21 cellular contexts compared by ENCODE assay signal in the genomic region with DNA sequence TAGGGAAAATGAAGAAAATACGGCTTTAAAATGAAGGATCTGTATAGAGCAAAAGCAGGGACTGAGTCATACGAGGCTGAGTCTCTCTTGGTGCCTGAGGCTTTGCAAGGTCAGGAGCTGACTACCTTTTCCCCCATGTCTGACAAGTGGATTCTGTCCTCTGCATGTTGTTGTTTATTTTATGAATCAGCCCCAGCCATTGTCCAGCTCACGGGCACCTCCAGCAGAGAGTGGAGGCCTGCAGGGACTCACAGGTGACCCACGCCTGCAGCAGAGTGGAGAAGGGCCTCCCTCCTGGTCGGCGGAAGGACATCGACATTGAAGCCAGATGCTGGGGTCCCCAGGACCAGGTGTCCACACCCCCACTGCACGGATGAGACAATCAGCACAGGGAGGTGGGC.
DNase-seq lines count a peak whose midpoint lies in the region; ATAC-seq, FAIRE-seq and TF ChIP-seq lines count a peak whose summit lies in the region.
"Had no signal": no experiment of that assay in that cellular context is flagged by ENCODE, and none has a peak within 500 bp of the region (broad histone marks: within the 10 kb centered on the region; RNA-seq: fewer than 3 reads in every experiment).

No MANE protein-coding gene starts in this region.

- no peak overlapping the region for H3K4me3 ChIP-seq in A549
- H3K4me3 ChIP-seq: left lung, mucosa of descending colon, psoas muscle, spleen had no signal

- H3K4me1 Mint-ChIP-seq in chondrocyte (ENCODE audit: low read depth) (peaks cover 70% of the 10 kb centered on the region), nephron progenitor cell (peaks cover 66% of the 10 kb centered on the region)

- H3K4me3 Mint-ChIP-seq in chondrocyte (ENCODE audit: unreplicated experiment) (no peak overlapping the region), nephron progenitor cell (no peak overlapping the region)
- H3K4me3 Mint-ChIP-seq: activated CD4-positive, alpha-beta T cell treated with anti-CD3 and anti-CD28 coated beads for 36 hours; neural crest cell had no signal

- TF ChIP-seq CTCF in A549 (IDR thresholded peaks at IDR 0.05) = no peak
- TF ChIP-seq CTCF in chondrocyte (IDR thresholded peaks at IDR 0.05) = no peak
- TF ChIP-seq CTCF in nephron progenitor cell (IDR thresholded peaks at IDR 0.05) = no peak

- H3K4me2 ChIP-seq in A549 = no peak overlapping the region

- H3K4me1 ChIP-seq in A549 = no peaks in the 10 kb centered on the region
- H3K4me1 ChIP-seq: left lung, psoas muscle had no signal

- H3K27ac Mint-ChIP-seq in chondrocyte (ENCODE audit: unreplicated experiment) = peak overlapping the region; percentile 41
- H3K27ac Mint-ChIP-seq in nephron progenitor cell = peak overlapping the region; percentile 66
- H3K27ac Mint-ChIP-seq: activated CD4-positive, alpha-beta T cell treated with anti-CD3 and anti-CD28 coated beads for 36 hours; activated naive CD4-positive, alpha-beta T cell treated with anti-CD3 and anti-CD28 coated beads, Interleukin-2, amount 50 U/mL, for 72 hours had no signal

- no peak for TF ChIP-seq EP300 in A549 (IDR thresholded peaks at IDR 0.05)

- no peaks in the 10 kb centered on the region for H3K9me3 Mint-ChIP-seq in chondrocyte (ENCODE audit: low read depth)
- no peaks in the 10 kb centered on the region for H3K9me3 Mint-ChIP-seq in nephron progenitor cell
- H3K9me3 Mint-ChIP-seq: activated naive CD4-positive, alpha-beta T cell treated with anti-CD3 and anti-CD28 coated beads, Interleukin-2, amount 50 U/mL, for 72 hours; neural crest cell had no signal

- no peak for TF ChIP-seq POLR2A in A549 (IDR thresholded peaks at IDR 0.05; ENCODE audit: low read length)

- H3K27ac ChIP-seq in A549 (no peak overlapping the region), substantia nigra (ENCODE audit: low read depth, low read length, poor library complexity, severe bottlenecking) (no peak overlapping the region)
- H3K27ac ChIP-seq: left lung, psoas muscle, spleen had no signal

- H3K36me3 Mint-ChIP-seq in chondrocyte (ENCODE audit: low read depth) = no peaks in the 10 kb centered on the region
- no peaks in the 10 kb centered on the region for H3K36me3 Mint-ChIP-seq in nephron progenitor cell (ENCODE audit: low read depth)
- H3K36me3 Mint-ChIP-seq: activated naive CD4-positive, alpha-beta T cell treated with anti-CD3 and anti-CD28 coated beads, Interleukin-2, amount 50 U/mL, for 72 hours had no signal

- DNase-seq in A549 (ENCODE audit: low read depth in 1 of 2, low spot score in 1 of 2) = peak in 1 of 2 experiments; percentile 11
- DNase-seq in HPDE6-E6E7 (ENCODE audit: extremely low spot score) = peak; percentile 7
- DNase-seq in chondrocyte (ENCODE audit: low spot score) = no peak
- no peak for DNase-seq in nephron progenitor cell
- DNase-seq in substantia nigra (lab: John Stamatoyannopoulos, UW) = no peak
- DNase-seq in activated CD4-positive, alpha-beta T cell treated with anti-CD3 and anti-CD28 coated beads for 1 hour = no peak
- DNase-seq: ACHN; activated CD4-positive, alpha-beta T cell treated with anti-CD3 and anti-CD28 coated beads for 36 hours; C1 segment of cervical spinal cord; effector CD8-positive, alpha-beta T cell; GDM1; KBM-7; left lung; mucosa of descending colon; NCI-H2029 treated with DMSO at 0.1 percent for 48 hours; psoas muscle; spleen had no signal

- ATAC-seq in A549 = 0 out of 6 replicates have a peak, but pooled peaks have one; percentile 33 to 35
- no peak for ATAC-seq in GM19035 (IDR thresholded peaks at IDR 0.05; ENCODE audit: unreplicated experiment)
- no peak for ATAC-seq in GM19324 (IDR thresholded peaks at IDR 0.05; ENCODE audit: low FRiP score, unreplicated experiment)
- ATAC-seq: activated CD4-positive, alpha-beta T cell treated with anti-CD3 and anti-CD28 coated beads for 36 hours; activated naive CD4-positive, alpha-beta T cell treated with anti-CD3 and anti-CD28 coated beads, Interleukin-2, amount 50 U/mL, for 72 hours; left lung; mucosa of descending colon; psoas muscle had no signal

- H3K9me3 ChIP-seq in A549 = no peaks in the 10 kb centered on the region; the same call in 2 of the 3 replicates
- H3K9me3 ChIP-seq: left lung, mucosa of descending colon, psoas muscle, spleen had no signal

- POLR2A ChIA-PET in A549 (lab: Yijun Ruan, JAX) = no interaction called here

- H3K27me3 Mint-ChIP-seq in chondrocyte (ENCODE audit: low read depth) (no peaks in the 10 kb centered on the region), nephron progenitor cell (ENCODE audit: low read depth, poor library complexity) (peaks cover 9% of the 10 kb centered on the region)

- CTCF ChIA-PET in A549 (lab: Yijun Ruan, JAX) = no interaction called here

- 43% methylated on average over 7 of the region's 8 CpGs for WGBS in A549 (ENCODE audit: missing lambda C conversion rate)

- no peak for FAIRE-seq in A549 (lab: Jason Lieb, UNC)

- no peak for TF ChIP-seq RAD21 in A549 (conservative IDR thresholded peaks at IDR 0.05 in 1 of 2, IDR thresholded peaks at IDR 0.05 in 1 of 2)

TF ChIP-seq in A549, 52 proteins besides CTCF, POLR2A, EP300 and RAD21:
- TF ChIP-seq, protein P1, sequence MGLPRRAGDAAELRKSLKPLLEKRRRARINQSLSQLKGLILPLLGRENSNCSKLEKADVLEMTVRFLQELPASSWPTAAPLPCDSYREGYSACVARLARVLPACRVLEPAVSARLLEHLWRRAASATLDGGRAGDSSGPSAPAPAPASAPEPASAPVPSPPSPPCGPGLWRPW (IDR thresholded peaks at IDR 0.05) = no peak
- no peak for TF ChIP-seq HOXB5 (CRISPR knock-in tag; IDR thresholded peaks at IDR 0.05)
- TF ChIP-seq CHD4 (IDR thresholded peaks at IDR 0.05; ENCODE audit: borderline replicate concordance) = no peak
- no peak for TF ChIP-seq ESRRA (IDR thresholded peaks at IDR 0.05; ENCODE audit: borderline replicate concordance, low read length)
- TF ChIP-seq RFX5 (IDR thresholded peaks at IDR 0.05) = no peak
- TF ChIP-seq FOSB (CRISPR knock-in tag; IDR thresholded peaks at IDR 0.05) = no peak
- no peak for TF ChIP-seq TFCP2L1 (CRISPR knock-in tag; IDR thresholded peaks at IDR 0.05)
- TF ChIP-seq, protein P2, sequence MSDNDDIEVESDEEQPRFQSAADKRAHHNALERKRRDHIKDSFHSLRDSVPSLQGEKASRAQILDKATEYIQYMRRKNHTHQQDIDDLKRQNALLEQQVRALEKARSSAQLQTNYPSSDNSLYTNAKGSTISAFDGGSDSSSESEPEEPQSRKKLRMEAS (IDR thresholded peaks at IDR 0.05) = no peak
- TF ChIP-seq, protein P3, sequence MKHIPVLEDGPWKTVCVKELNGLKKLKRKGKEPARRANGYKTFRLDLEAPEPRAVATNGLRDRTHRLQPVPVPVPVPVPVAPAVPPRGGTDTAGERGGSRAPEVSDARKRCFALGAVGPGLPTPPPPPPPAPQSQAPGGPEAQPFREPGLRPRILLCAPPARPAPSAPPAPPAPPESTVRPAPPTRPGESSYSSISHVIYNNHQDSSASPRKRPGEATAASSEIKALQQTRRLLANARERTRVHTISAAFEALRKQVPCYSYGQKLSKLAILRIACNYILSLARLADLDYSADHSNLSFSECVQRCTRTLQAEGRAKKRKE (CRISPR knock-in tag; IDR thresholded peaks at IDR 0.05; ENCODE audit: low read depth) = no peak
- TF ChIP-seq FOSL2 (IDR thresholded peaks at IDR 0.05) = no peak
- no peak for TF ChIP-seq FOSL2 (CRISPR knock-in tag; IDR thresholded peaks at IDR 0.05)
- TF ChIP-seq NR3C1 (IDR thresholded peaks at IDR 0.05) = no peak
- TF ChIP-seq, protein P4, sequence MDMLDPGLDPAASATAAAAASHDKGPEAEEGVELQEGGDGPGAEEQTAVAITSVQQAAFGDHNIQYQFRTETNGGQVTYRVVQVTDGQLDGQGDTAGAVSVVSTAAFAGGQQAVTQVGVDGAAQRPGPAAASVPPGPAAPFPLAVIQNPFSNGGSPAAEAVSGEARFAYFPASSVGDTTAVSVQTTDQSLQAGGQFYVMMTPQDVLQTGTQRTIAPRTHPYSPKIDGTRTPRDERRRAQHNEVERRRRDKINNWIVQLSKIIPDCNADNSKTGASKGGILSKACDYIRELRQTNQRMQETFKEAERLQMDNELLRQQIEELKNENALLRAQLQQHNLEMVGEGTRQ (IDR thresholded peaks at IDR 0.05) = no peak
- TF ChIP-seq NPAS2 (CRISPR knock-in tag; IDR thresholded peaks at IDR 0.05; ENCODE audit: borderline replicate concordance) = no peak
- no peak for TF ChIP-seq SMC3 (IDR thresholded peaks at IDR 0.05)
- no peak for TF ChIP-seq FOXS1 (CRISPR knock-in tag; IDR thresholded peaks at IDR 0.05)
- TF ChIP-seq NFE2L2 (conservative IDR thresholded peaks at IDR 0.05; ENCODE audit: low read length) = no peak
- no peak for TF ChIP-seq EHMT2 (IDR thresholded peaks at IDR 0.05; ENCODE audit: low read depth)

Comparison
In these comparisons a context has a peak if more than half of its experiments do, and no peak if none do; other contexts are left out.
1. ATAC-seq: peak in A549 (2 of 2); none in GM19035 (single experiment) and GM19324 (single experiment).